Comparison of ENCODE assay signal across 13 cellular contexts in genomic region chr16:89369266-89369895, GRCh38.
DNase-seq lines count a peak whose midpoint lies in the region; ATAC-seq and TF ChIP-seq lines count a peak whose summit lies in the region.
"Had no signal": no experiment of that assay in that cellular context is flagged by ENCODE, and none has a peak within 500 bp of the region (broad histone marks: within the 10 kb centered on the region; RNA-seq: fewer than 3 reads in every experiment).

No MANE protein-coding gene starts in this region.

- CTCF ChIA-PET in CD8-positive, alpha-beta T cell (lab: Charles Lee), result interaction anchor here (0.9 to 1.4 kb wide), 3 partner anchors 8 to 19 kb away, joined by 3 read pairs; no protein-coding TSS in a partner anchor

- H3K36me3 Mint-ChIP-seq in CD8-positive, alpha-beta T cell, result peaks cover 45% of the 10 kb centered on the region
- H3K36me3 Mint-ChIP-seq in activated CD4-positive, alpha-beta T cell treated with anti-CD3 and anti-CD28 coated beads, Interleukin-2, amount 10 ng/mL, durations not matched to agents 24 days and 14 days (ENCODE audit: low read depth), result peaks cover 13% of the 10 kb centered on the region

- no peak for DNase-seq in CD8-positive, alpha-beta T cell
- DNase-seq in SJCRH30, result peak; percentile 95 to 98
- DNase-seq in esophagus muscularis mucosa (ENCODE audit: extremely low spot score), result no peak
- DNase-seq in pons (ENCODE audit: low spot score), result peak; percentile 57
- no peak for DNase-seq in activated CD4-positive, alpha-beta T cell treated with anti-CD3 and anti-CD28 coated beads, Interleukin-2, amount 10 ng/mL, durations not matched to agents 24 days and 14 days
- no peak for DNase-seq in cerebellar nuclear complex (lab: John Stamatoyannopoulos, UW)
- no peak for DNase-seq in HAP-1 (ENCODE audit: low spot score in 2 of 2)
- no peak for DNase-seq in left ventricle myocardium superior
- DNase-seq: NCI-H1930; NK-92 treated with Interleukin-12 subunit alpha and Interleukin-12 subunit beta, amount 100 ng/mL, for 24 hours; spleen; stimulated activated CD8-positive, alpha-beta memory T cell treated with anti-CD3 and anti-CD28 coated beads, Interleukin-4, amount 100 ng/mL, for 48 hours had no signal

- intact Hi-C loops in CD8-positive, alpha-beta T cell (cut with DNase I, micrococcal nuclease), result no loop called here
- intact Hi-C loops in esophagus muscularis mucosa (cut with DNase I) (no loop called here), left ventricle myocardium superior (cut with micrococcal nuclease) (no loop called here)
- intact Hi-C loops in activated CD4-positive, alpha-beta T cell treated with anti-CD3 and anti-CD28 coated beads, Interleukin-2, amount 10 ng/mL, durations not matched to agents 24 days and 14 days (cut with micrococcal nuclease), result no loop called here

- H3K4me1 ChIP-seq in CD8-positive, alpha-beta T cell (ENCODE audit: insufficient read depth, low read length), result peaks cover 72% of the 10 kb centered on the region
- peaks cover 55% of the 10 kb centered on the region for H3K4me1 ChIP-seq in SJCRH30
- H3K4me1 ChIP-seq in esophagus muscularis mucosa, result peaks cover 71 to 86% (median 78%) of the 10 kb centered on the region in 4 donors
- no peaks in the 10 kb centered on the region for H3K4me1 ChIP-seq in HAP-1

- peak overlapping the region; percentile 15 for H3K4me3 Mint-ChIP-seq in CD8-positive, alpha-beta T cell
- H3K4me3 Mint-ChIP-seq in activated CD4-positive, alpha-beta T cell treated with anti-CD3 and anti-CD28 coated beads, Interleukin-2, amount 10 ng/mL, durations not matched to agents 24 days and 14 days, result no peak overlapping the region

- POLR2A ChIA-PET in CD8-positive, alpha-beta T cell (lab: Charles Lee), result interaction anchor here (1.2 kb wide), 1 partner anchor 9 kb away, joined by 3 read pairs; no protein-coding TSS in a partner anchor

- H3K27ac Mint-ChIP-seq in CD8-positive, alpha-beta T cell, result no peak overlapping the region
- no peak overlapping the region for H3K27ac Mint-ChIP-seq in activated CD4-positive, alpha-beta T cell treated with anti-CD3 and anti-CD28 coated beads, Interleukin-2, amount 10 ng/mL, durations not matched to agents 24 days and 14 days

- no peak for TF ChIP-seq EP300 in esophagus muscularis mucosa (IDR thresholded peaks at IDR 0.05)

- no peaks in the 10 kb centered on the region for H3K9me3 ChIP-seq in CD8-positive, alpha-beta T cell (ENCODE audit: low read length)
- H3K9me3 ChIP-seq in SJCRH30 (replicated peaks), result no peaks in the 10 kb centered on the region
- no peaks in the 10 kb centered on the region for H3K9me3 ChIP-seq in esophagus muscularis mucosa
- H3K9me3 ChIP-seq in HAP-1, result no peaks in the 10 kb centered on the region
- H3K9me3 ChIP-seq: ascending aorta, spleen had no signal

- no peaks in the 10 kb centered on the region for H3K36me3 ChIP-seq in CD8-positive, alpha-beta T cell (ENCODE audit: insufficient read depth, low read length)
- H3K36me3 ChIP-seq in SJCRH30 (0 out of 2 replicates have a peak, but pooled peaks cover 2% of the 10 kb centered on the region), esophagus muscularis mucosa (peaks cover 0 to 12% (median 3%) of the 10 kb centered on the region in 4 donors), HAP-1 (replicated peaks) (peaks cover 3% of the 10 kb centered on the region; the same call in 1 of the 2 replicates)

- H3K27ac ChIP-seq in CD8-positive, alpha-beta T cell (ENCODE audit: low read depth, low read length), result no peak overlapping the region
- peak overlapping the region; percentile 85 for H3K27ac ChIP-seq in SJCRH30
- peak overlapping the region; percentile 12 to 31 (median 21) for H3K27ac ChIP-seq in esophagus muscularis mucosa (replicated peaks in 1 of 4)
- H3K27ac ChIP-seq: ascending aorta had no signal

- WGBS in esophagus muscularis mucosa, result 87% methylated on average over 16 of the region's 17 CpGs

- TF ChIP-seq POLR2A in esophagus muscularis mucosa (IDR thresholded peaks at IDR 0.05; ENCODE audit: low read depth), result no peak

- no peak for ATAC-seq in CD8-positive, alpha-beta T cell
- ATAC-seq in left ventricle myocardium superior, result no peak

- no peaks in the 10 kb centered on the region for H3K27me3 ChIP-seq in CD8-positive, alpha-beta T cell (ENCODE audit: insufficient read depth, low read length)
- H3K27me3 ChIP-seq in SJCRH30 (no peaks in the 10 kb centered on the region), esophagus muscularis mucosa (no peaks in the 10 kb centered on the region), HAP-1 (ENCODE audit: low read depth) (no peaks in the 10 kb centered on the region)
- H3K27me3 ChIP-seq: ascending aorta, spleen had no signal

- TF ChIP-seq CTCF in CD8-positive, alpha-beta T cell (IDR thresholded peaks at IDR 0.05), result no peak
- no peak for TF ChIP-seq CTCF in esophagus muscularis mucosa (IDR thresholded peaks at IDR 0.05)

- H3K9me3 Mint-ChIP-seq in CD8-positive, alpha-beta T cell, result no peaks in the 10 kb centered on the region
- H3K9me3 Mint-ChIP-seq in activated CD4-positive, alpha-beta T cell treated with anti-CD3 and anti-CD28 coated beads, Interleukin-2, amount 10 ng/mL, durations not matched to agents 24 days and 14 days, result no peaks in the 10 kb centered on the region

- H3K27me3 Mint-ChIP-seq in CD8-positive, alpha-beta T cell (ENCODE audit: low read depth), result no peaks in the 10 kb centered on the region
- no peaks in the 10 kb centered on the region for H3K27me3 Mint-ChIP-seq in activated CD4-positive, alpha-beta T cell treated with anti-CD3 and anti-CD28 coated beads, Interleukin-2, amount 10 ng/mL, durations not matched to agents 24 days and 14 days

- in situ Hi-C loops in HAP-1 (cut with MboI; ENCODE audit: low sequenced_read_pairs), result loop anchor here (25.0 kb wide), 1 partner anchor 107 kb away; no protein-coding TSS in a partner anchor

- no peak overlapping the region for H3K4me3 ChIP-seq in CD8-positive, alpha-beta T cell (ENCODE audit: low read depth, low read length)
- H3K4me3 ChIP-seq in SJCRH30, result no peak overlapping the region
- H3K4me3 ChIP-seq in esophagus muscularis mucosa, result no peak overlapping the region
- no peak overlapping the region for H3K4me3 ChIP-seq in HAP-1
- H3K4me3 ChIP-seq: ascending aorta, spleen had no signal

- H3K4me1 Mint-ChIP-seq in CD8-positive, alpha-beta T cell (ENCODE audit: low read depth), result peaks cover 89% of the 10 kb centered on the region
- peaks cover 39% of the 10 kb centered on the region for H3K4me1 Mint-ChIP-seq in activated CD4-positive, alpha-beta T cell treated with anti-CD3 and anti-CD28 coated beads, Interleukin-2, amount 10 ng/mL, durations not matched to agents 24 days and 14 days

Comparison
In these comparisons a context has a peak if more than half of its experiments do, and no peak if none do; other contexts are left out.
1. DNase-seq: peak in SJCRH30 (2 of 2) and pons (single experiment); none in CD8-positive, alpha-beta T cell (0 of 7), esophagus muscularis mucosa (single experiment), activated CD4-positive, alpha-beta T cell treated with anti-CD3 and anti-CD28 coated beads, Interleukin-2, amount 10 ng/mL, durations not matched to agents 24 days and 14 days (single experiment), cerebellar nuclear complex (0 of 2), HAP-1 (0 of 2) and left ventricle myocardium superior (single experiment).